Comparison of ENCODE assay signal across 8 cellular contexts in genomic region chr3:142850395-142851023, GRCh38. TPM values are rescaled to one million over a fixed set of nuclear protein-coding genes. Genes with fewer than 3 reads are reported as not detected.
DNase-seq lines count a peak whose midpoint lies in the region; ATAC-seq and TF ChIP-seq lines count a peak whose summit lies in the region.

No MANE protein-coding gene starts in this region.

- TF ChIP-seq CTCF in astrocyte of the spinal cord (IDR thresholded peaks at IDR 0.05; ENCODE audit: low read depth, low read length) (no peak), GM13977 (IDR thresholded peaks at IDR 0.05; ENCODE audit: extremely low read depth, insufficient read depth, missing control alignments) (no peak)

- in situ Hi-C loops in astrocyte of the spinal cord (cut with HindIII; ENCODE audit: low sequenced_read_pairs), result no loop called here
- in situ Hi-C loops in GM13977 (cut with MboI; ENCODE audit: low pct_unique_long_range_greater_than_20kb, low sequenced_read_pairs, unreplicated experiment), result no loop called here

- ATAC-seq in HG02798 (IDR thresholded peaks at IDR 0.05; ENCODE audit: poor library complexity, unreplicated experiment), result no peak

- peaks cover under 1% of the 10 kb centered on the region; the same call in 1 of the 2 replicates for H3K9me3 ChIP-seq in MG63

- H3K4me3 ChIP-seq in MG63 (no peak overlapping the region), astrocyte of the spinal cord (ENCODE audit: low read depth, low read length) (no peak overlapping the region)

- peaks cover 32% of the 10 kb centered on the region for H3K36me3 ChIP-seq in MG63

- peak; percentile 12 for DNase-seq in GF-D8 (lab: John Stamatoyannopoulos, UW)
- DNase-seq in MG63, result peak; percentile 72
- peak; percentile 95 for DNase-seq in astrocyte of the spinal cord (ENCODE audit: low read depth, low spot score)
- DNase-seq in myocyte (ENCODE audit: low read depth), result peak; percentile 82
- DNase-seq in germinal center (ENCODE audit: low spot score), result no peak
- DNase-seq in DMS79 treated with DMSO at 0.1 percent for 48 hours (lab: John Stamatoyannopoulos, UW), result no peak
- DNase-seq in GM13977 (ENCODE audit: low spot score), result no peak

- H3K27me3 ChIP-seq in MG63, result no peaks in the 10 kb centered on the region

RNA-seq across cellular contexts. Expression of gene PCOLCE2, which starts 38.4 kb away (rescaled TPM):
- total RNA-seq in MG63 (2014; rRNA removed; shearing (Covaris generic); ENCODE audit: low replicate concordance), result 150 and 205 TPM in 2 replicates
- total RNA-seq in myocyte, result 0.21 TPM in 1 of 2 replicates, not detected in the other
- 0.24 TPM for polyA plus RNA-seq in myocyte (2012)

Comparison
In these comparisons a context has a peak if more than half of its experiments do, and no peak if none do; other contexts are left out.
1. DNase-seq: peak in GF-D8 (single experiment), MG63 (single experiment), astrocyte of the spinal cord (single experiment) and myocyte (single experiment); none in germinal center (single experiment), DMS79 treated with DMSO at 0.1 percent for 48 hours (single experiment) and GM13977 (single experiment).
2. RNA of gene PCOLCE2, which starts 38.4 kb away (total RNA-seq): 150 to 205 TPM in MG63; 0.21 TPM in myocyte; every median in the first group is over 100 times any median in the second.